Comparison of ENCODE assay signal across 15 cellular contexts in genomic region chr1:203508463-203508862, GRCh38. TPM values are rescaled to one million over a fixed set of nuclear protein-coding genes. Genes with fewer than 3 reads are reported as not detected.
DNase-seq lines count a peak whose midpoint lies in the region; ATAC-seq and TF ChIP-seq lines count a peak whose summit lies in the region.
"Had no signal": no experiment of that assay in that cellular context is flagged by ENCODE, and none has a peak within 500 bp of the region (broad histone marks: within the 10 kb centered on the region; RNA-seq: fewer than 3 reads in every experiment).

No MANE protein-coding gene starts in this region.

- no peak overlapping the region for H2AFZ ChIP-seq in neural cell (ENCODE audit: low read depth, low read length)

- no peaks in the 10 kb centered on the region for H3F3A ChIP-seq in neural cell (ENCODE audit: insufficient read depth, low read length, poor library complexity, severe bottlenecking)

- H3K27ac ChIP-seq in neural cell (ENCODE audit: low read length) (peak overlapping the region; percentile 59), uterus (peak overlapping the region; percentile 83 to 85)

- TF ChIP-seq CTCF in neural cell (IDR thresholded peaks at IDR 0.05; ENCODE audit: poor library complexity, severe bottlenecking): no peak
- TF ChIP-seq CTCF in uterus (IDR thresholded peaks at IDR 0.05): no peak
- TF ChIP-seq CTCF in lower leg skin (IDR thresholded peaks at IDR 0.05): no peak

- no peaks in the 10 kb centered on the region for H3K36me3 ChIP-seq in neural cell (ENCODE audit: insufficient read depth, low read length)
- H3K36me3 ChIP-seq in uterus: no peaks in the 10 kb centered on the region

- H3K4me2 ChIP-seq in neural cell (ENCODE audit: low read length): no peak overlapping the region

- TF ChIP-seq POLR2A in uterus (IDR thresholded peaks at IDR 0.05): no peak
- no peak for TF ChIP-seq POLR2A in lower leg skin (IDR thresholded peaks at IDR 0.05)

- no peaks in the 10 kb centered on the region for H4K20me1 ChIP-seq in neural cell (ENCODE audit: insufficient read depth)

- no peaks in the 10 kb centered on the region for H3K79me2 ChIP-seq in neural cell (replicated peaks; ENCODE audit: insufficient read depth, low read length)

- no peaks in the 10 kb centered on the region for H3K36me3 Mint-ChIP-seq in activated naive CD4-positive, alpha-beta T cell treated with anti-CD3 and anti-CD28 coated beads, Interleukin-2, amount 50 U/mL, for 72 hours

- no peak for TF ChIP-seq RAD21 in neural cell (conservative IDR thresholded peaks at IDR 0.05)

- 85 to 89% methylated on average over 9 of the region's 9 CpGs for WGBS in lower leg skin, 2 donors

- H3K9me3 ChIP-seq in neural cell (ENCODE audit: low read length) (no peaks in the 10 kb centered on the region), uterus (no peaks in the 10 kb centered on the region)

- H3K27me3 ChIP-seq in neural cell (ENCODE audit: insufficient read depth, low read depth, low read length) (no peaks in the 10 kb centered on the region), uterus (no peaks in the 10 kb centered on the region)

- intact Hi-C loops in Right ventricle myocardium superior (cut with DNase I) (loop anchor here (5.0 to 10.0 kb wide), 3 partner anchors 99 to 266 kb away; partner anchors contain the start of gene ATP2B4), uterus (cut with DNase I; ENCODE audit: low total_unique reads) (loop anchor here (5.0 kb wide), 1 partner anchor 119 kb away; the partner anchor contains the start of gene ATP2B4), lower leg skin (cut with DNase I; ENCODE audit: low total_unique reads) (loop anchor here (2.0 kb wide), 1 partner anchor 192 kb away; no protein-coding TSS in a partner anchor)

- H3K4me1 ChIP-seq in uterus: peaks cover 11 to 20% of the 10 kb centered on the region in 2 donors

- ATAC-seq in activated naive CD4-positive, alpha-beta T cell treated with anti-CD3 and anti-CD28 coated beads, Interleukin-2, amount 50 U/mL, for 72 hours: no peak
- ATAC-seq in Right ventricle myocardium superior (ENCODE audit: poor library complexity) (peak; percentile 55), HG03378 (IDR thresholded peaks at IDR 0.05; ENCODE audit: unreplicated experiment) (no peak)

- peak overlapping the region; percentile 34 for H3K9ac ChIP-seq in neural cell (ENCODE audit: low read length)

- H3K27ac Mint-ChIP-seq in activated naive CD4-positive, alpha-beta T cell treated with anti-CD3 and anti-CD28 coated beads, Interleukin-2, amount 50 U/mL, for 72 hours: peak overlapping the region; percentile 39 to 61

- no peak for DNase-seq in activated naive CD4-positive, alpha-beta T cell treated with anti-CD3 and anti-CD28 coated beads, Interleukin-2, amount 50 U/mL, for 72 hours (ENCODE audit: low spot score in 2 of 2)
- no peak for DNase-seq in activated naive CD4-positive, alpha-beta T cell treated with Interleukin-2 at 50 U/mL for 16 hours
- DNase-seq in Right ventricle myocardium superior (no peak), uterus (peak in 1 of 2 donors; percentile 54), lower leg skin (ENCODE audit: low spot score in 2 of 2) (no peak), NCI-H345 treated with DMSO at 0.1 percent for 48 hours (lab: John Stamatoyannopoulos, UW; ENCODE audit: unreplicated experiment) (no peak)
- DNase-seq: ACHN; activated CD4-positive, alpha-beta T cell treated with anti-CD3 and anti-CD28 coated beads, Interleukin-2, amount 50 U/mL, for 48 hours; activated gamma-delta T cell; NCI-H2171 treated with DMSO at 0.1 percent for 48 hours had no signal

- H3K9me2 ChIP-seq in neural cell (ENCODE audit: insufficient read depth, low read length): no peaks in the 10 kb centered on the region

- TF ChIP-seq EP300 in neural cell (conservative IDR thresholded peaks at IDR 0.05; ENCODE audit: poor library complexity, severe bottlenecking): no peak

- H3K4me3 ChIP-seq in neural cell (ENCODE audit: low read length) (peak overlapping the region; percentile 17), uterus (no peak overlapping the region), lower leg skin (ENCODE audit: low read depth, poor library complexity, severe bottlenecking) (no peak overlapping the region)
- H3K4me3 ChIP-seq: skin epidermis had no signal

- no peaks in the 10 kb centered on the region for H3K9me3 Mint-ChIP-seq in activated naive CD4-positive, alpha-beta T cell treated with anti-CD3 and anti-CD28 coated beads, Interleukin-2, amount 50 U/mL, for 72 hours

TF ChIP-seq in neural cell, 6 proteins besides CTCF, POLR2A, EP300 and RAD21:
- TF ChIP-seq REST (IDR thresholded peaks at IDR 0.05; ENCODE audit: borderline replicate concordance) (no peak), EZH2 (IDR thresholded peaks at IDR 0.05; ENCODE audit: borderline replicate concordance, insufficient read depth, low read length, poor library complexity, severe bottlenecking) (no peak), MXI1 (conservative IDR thresholded peaks at IDR 0.05; ENCODE audit: poor library complexity, severe bottlenecking) (no peak), TAF1 (IDR thresholded peaks at IDR 0.05; ENCODE audit: low read depth) (no peak), POLR2AphosphoS5 (IDR thresholded peaks at IDR 0.05) (no peak), SMC3 (conservative IDR thresholded peaks at IDR 0.05; ENCODE audit: poor library complexity) (no peak)

RNA-seq across cellular contexts. Expression of gene OPTC, which starts 14.5 kb away (rescaled TPM):
- total RNA-seq in activated naive CD4-positive, alpha-beta T cell treated with anti-CD3 and anti-CD28 coated beads, Interleukin-2, amount 50 U/mL, for 72 hours: not detected
- not detected for total RNA-seq in Right ventricle myocardium superior
- not detected in 2 replicates for polyA plus RNA-seq in neural cell
- polyA minus RNA-seq in neural cell: not detected in 2 replicates
- not detected for total RNA-seq in uterus
- total RNA-seq in lower leg skin: not detected
- total RNA-seq: T-helper 2 cell treated with Interferon-gamma antibody and Interleukin-4, amounts not matched to agents 100 ng/mL and 5 ng/mL, for 36 hours; urinary bladder had no signal

RNA-seq across cellular contexts. Expression of gene PRELP, which starts 32.9 kb away (rescaled TPM):
- total RNA-seq in activated naive CD4-positive, alpha-beta T cell treated with anti-CD3 and anti-CD28 coated beads, Interleukin-2, amount 50 U/mL, for 72 hours: under 1 TPM in 1 of 2 donors, not detected in 1; 0.07 TPM
- 22.9 TPM for total RNA-seq in Right ventricle myocardium superior
- polyA plus RNA-seq in neural cell: not detected in 2 replicates
- not detected in 2 replicates for polyA minus RNA-seq in neural cell
- 100 to 1,000 TPM in 1 of 4 donors, 10 to 100 TPM in 2, 1 to 10 TPM in 1; 6.2 to 117 (median 56.6) TPM for total RNA-seq in uterus
- total RNA-seq in lower leg skin: 10 to 100 TPM; 16.1 to 65.0 (median 20.7) TPM
- total RNA-seq: T-helper 2 cell treated with Interferon-gamma antibody and Interleukin-4, amounts not matched to agents 100 ng/mL and 5 ng/mL, for 36 hours had no signal

Comparison
In these comparisons a context has a peak if more than half of its experiments do, and no peak if none do; other contexts are left out.
1. RNA of gene PRELP, which starts 32.9 kb away (total RNA-seq): 6.2 to 117 TPM in uterus, 16.1 to 65.0 TPM in lower leg skin and 22.9 TPM in Right ventricle myocardium superior (single experiment); 0.07 TPM in activated naive CD4-positive, alpha-beta T cell treated with anti-CD3 and anti-CD28 coated beads, Interleukin-2, amount 50 U/mL, for 72 hours; every median in the first group is over 4 times any median in the second.